In the genomic region with DNA sequence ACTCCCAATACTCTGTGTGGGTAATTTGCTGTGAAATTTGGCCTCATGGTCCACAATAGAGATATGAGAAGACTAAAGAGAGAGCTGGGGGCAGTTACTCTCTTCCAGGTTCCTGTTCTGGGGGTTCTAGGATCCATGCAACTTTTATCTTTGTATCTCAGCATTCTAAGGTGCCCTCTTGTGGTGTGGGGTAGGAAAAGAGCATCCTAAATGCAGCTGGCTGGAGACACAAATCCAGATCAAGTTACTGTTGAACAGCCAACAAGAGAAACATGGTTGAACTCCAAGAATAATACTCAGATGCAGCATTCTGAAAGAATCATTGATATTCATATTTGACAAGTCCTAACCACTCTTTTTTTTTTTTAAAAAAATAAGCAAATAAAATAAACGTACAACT, we compare ENCODE assay signal across 8 cellular contexts.
DNase-seq lines count a peak whose midpoint lies in the region; ATAC-seq and TF ChIP-seq lines count a peak whose summit lies in the region.

No MANE protein-coding gene starts in this region.

- TF ChIP-seq EP300 in transverse colon (IDR thresholded peaks at IDR 0.05; ENCODE audit: low read depth): no peak

- TF ChIP-seq CTCF in Calu3 (IDR thresholded peaks at IDR 0.05; ENCODE audit: unreplicated experiment): no peak
- peak; percentile 23 for TF ChIP-seq CTCF in SU-DHL-6 (IDR thresholded peaks at IDR 0.05; ENCODE audit: insufficient read depth, low read length, poor library complexity, severe bottlenecking)
- TF ChIP-seq CTCF in transverse colon (IDR thresholded peaks at IDR 0.05): peak; percentile 23 to 36 (median 32)

- no peaks in the 10 kb centered on the region for H3K4me1 Mint-ChIP-seq in Calu3 (ENCODE audit: low read depth, unreplicated experiment)

- H3K4me3 Mint-ChIP-seq in Calu3 (ENCODE audit: low read depth, unreplicated experiment): no peak overlapping the region

- H3K4me2 ChIP-seq in SU-DHL-6 (ENCODE audit: low read depth, low read length, poor library complexity, severe bottlenecking): no peak overlapping the region

- in situ Hi-C loops in transverse colon (cut with MboI; ENCODE audit: low pct_ligation_motif_present in 1 of 4, low pct_unique_long_range_greater_than_20kb in 1 of 4, low sequenced_read_pairs in 3 of 4): no loop called here

- ATAC-seq in left ventricle myocardium superior: peak; percentile 51
- no peak for ATAC-seq in GM21529 (IDR thresholded peaks at IDR 0.05; ENCODE audit: unreplicated experiment)
- no peak for ATAC-seq in GM21786 (IDR thresholded peaks at IDR 0.05; ENCODE audit: unreplicated experiment)

- no peaks in the 10 kb centered on the region for H3K79me2 ChIP-seq in SU-DHL-6 (ENCODE audit: insufficient read depth, low read length)

- H3F3A ChIP-seq in SU-DHL-6 (ENCODE audit: insufficient read depth): no peaks in the 10 kb centered on the region

- no TSS peak for BruUV-seq in Calu3 (replicated peaks; lab: Mats Ljungman, UMichigan)

- no peaks in the 10 kb centered on the region for H3K9me2 ChIP-seq in SU-DHL-6 (replicated peaks; ENCODE audit: insufficient read depth, low read length)

- no peaks in the 10 kb centered on the region for H3K36me3 Mint-ChIP-seq in Calu3 (ENCODE audit: insufficient read depth, unreplicated experiment)

- no peaks in the 10 kb centered on the region for H3K9me3 Mint-ChIP-seq in Calu3 (ENCODE audit: low read depth, unreplicated experiment)

- no peak overlapping the region for H3K27ac Mint-ChIP-seq in Calu3 (ENCODE audit: unreplicated experiment)

- no peak overlapping the region for H2AFZ ChIP-seq in SU-DHL-6 (ENCODE audit: low read depth, low read length, severe bottlenecking)

- H3K27me3 ChIP-seq in SU-DHL-6 (ENCODE audit: low read length) (no peaks in the 10 kb centered on the region), transverse colon (no peaks in the 10 kb centered on the region)

- H3K4me3 ChIP-seq in SU-DHL-6 (ENCODE audit: insufficient read depth, low read length, poor library complexity, severe bottlenecking) (no peak overlapping the region), transverse colon (no peak overlapping the region)

- no peaks in the 10 kb centered on the region for H4K20me1 ChIP-seq in SU-DHL-6 (ENCODE audit: low read depth, low read length)

- intact Hi-C loops in Calu3 (cut with micrococcal nuclease; ENCODE audit: unreplicated experiment): loop anchor here (10.0 kb wide), 1 partner anchor 111 kb away; no protein-coding TSS in a partner anchor
- intact Hi-C loops in left ventricle myocardium superior (cut with micrococcal nuclease): no loop called here
- intact Hi-C loops in transverse colon (cut with DNase I; ENCODE audit: low total_unique reads): no loop called here

- H3K36me3 ChIP-seq in SU-DHL-6 (ENCODE audit: low read length): no peaks in the 10 kb centered on the region
- no peaks in the 10 kb centered on the region for H3K36me3 ChIP-seq in transverse colon

- H3K27ac ChIP-seq in SU-DHL-6 (ENCODE audit: low read depth, low read length) (no peak overlapping the region), transverse colon (peak overlapping the region in 1 of 4 donors; percentile 57)

- DNase-seq in Calu3 (peak; percentile 0), HT1080 (ENCODE audit: low read depth) (peak; percentile 59), left ventricle myocardium superior (no peak), transverse colon (no peak), NCI-H345 (lab: John Stamatoyannopoulos, UW) (no peak)

- CTCF ChIA-PET in Calu3 (lab: Charles Lee): no interaction called here

- no peaks in the 10 kb centered on the region for H3K9me3 ChIP-seq in SU-DHL-6 (ENCODE audit: insufficient read depth, low read length)
- H3K9me3 ChIP-seq in transverse colon: no peaks in the 10 kb centered on the region

- H3K4me1 ChIP-seq in transverse colon: peaks cover 0 to 6% (median 0%) of the 10 kb centered on the region in 4 donors

- 30 to 36% methylated on average over 1 of the region's 1 CpG for WGBS in transverse colon (ENCODE audit: low coverage in 1 of 2), 2 donors

- TF ChIP-seq POLR2A in transverse colon (IDR thresholded peaks at IDR 0.05): no peak

- H3K9ac ChIP-seq in SU-DHL-6 (ENCODE audit: low read length): no peak overlapping the region

- H3K27me3 Mint-ChIP-seq in Calu3 (ENCODE audit: unreplicated experiment): no peaks in the 10 kb centered on the region

Comparison
In these comparisons a context has a peak if more than half of its experiments do, and no peak if none do; other contexts are left out.
1. DNase-seq: peak in Calu3 (single experiment) and HT1080 (single experiment); none in left ventricle myocardium superior (single experiment), transverse colon (single experiment) and NCI-H345 (single experiment).